8 cellular contexts compared by ENCODE assay signal in the genomic region with DNA sequence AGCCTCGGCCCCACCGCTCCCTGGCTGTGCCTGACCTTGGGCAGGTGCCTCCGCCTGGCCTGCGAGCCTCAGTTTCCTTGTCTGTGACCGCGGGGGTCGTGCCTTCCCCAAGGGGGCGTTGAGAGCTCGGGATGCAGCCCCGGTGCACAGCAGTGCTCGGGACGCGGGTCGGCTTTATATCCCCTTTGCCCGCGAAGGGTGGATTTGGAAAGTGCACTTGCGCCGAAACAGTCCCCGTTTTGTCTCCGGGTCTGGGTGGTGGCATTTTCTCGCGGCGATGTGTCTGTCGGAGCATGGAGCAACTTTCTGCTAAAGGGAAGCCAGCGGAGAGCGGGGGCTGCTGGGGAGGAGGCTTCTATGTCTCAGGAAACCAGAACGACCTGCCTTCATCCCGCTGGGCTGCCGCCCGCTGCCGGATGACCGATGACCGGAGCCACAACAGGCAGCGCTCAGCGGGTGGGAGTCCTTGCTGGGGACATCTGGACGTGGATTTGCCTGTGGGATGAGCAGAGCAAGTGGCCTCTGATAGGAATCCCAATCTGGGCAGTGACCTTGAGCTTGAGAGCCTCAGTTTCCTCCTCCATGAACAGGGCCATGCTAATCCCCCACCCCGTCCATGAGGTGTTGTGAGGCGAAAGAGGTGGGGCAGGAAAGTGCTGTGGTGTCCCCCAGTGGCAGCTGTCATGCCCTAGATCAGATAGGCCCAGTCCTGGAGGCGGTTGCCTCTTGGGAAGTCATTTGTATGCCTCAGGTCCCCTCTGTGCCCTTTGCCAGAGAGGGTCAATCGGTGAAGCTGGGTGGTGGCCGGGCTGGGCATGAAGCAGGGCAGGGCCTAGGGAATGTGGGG. TPM values are rescaled to one million over a fixed set of nuclear protein-coding genes. Genes with fewer than 3 reads are reported as not detected.
DNase-seq lines count a peak whose midpoint lies in the region; ATAC-seq and TF ChIP-seq lines count a peak whose summit lies in the region.

No MANE protein-coding gene starts in this region.

- H3K27me3 ChIP-seq in DND-41 (ENCODE audit: insufficient read depth, low read length, poor library complexity) (peaks cover 35% of the 10 kb centered on the region), trophoblast cell (ENCODE audit: insufficient read depth, low read length) (peaks cover 8% of the 10 kb centered on the region), uterus (no peaks in the 10 kb centered on the region)

- intact Hi-C loops in activated CD4-positive, alpha-beta T cell treated with anti-CD3 and anti-CD28 coated beads, Interleukin-2, amount 10 ng/mL, durations not matched to agents 24 days and 14 days (cut with micrococcal nuclease): loop anchor here (1.0 to 10.0 kb wide), 3 partner anchors 38 to 1774 kb away; a partner anchor contains a TSS
- intact Hi-C loops in uterus (cut with DNase I; ENCODE audit: low total_unique reads): no loop called here

- no peak overlapping the region for H3K23ac ChIP-seq in trophoblast cell (ENCODE audit: low read length)

- H3K27ac ChIP-seq in DND-41 (ENCODE audit: low read length): no peak overlapping the region
- no peak overlapping the region for H3K27ac ChIP-seq in trophoblast cell (ENCODE audit: low read depth, low read length)
- peak overlapping the region in 1 of 2 donors; percentile 51 for H3K27ac ChIP-seq in uterus

- peak overlapping the region; percentile 17 for H4K8ac ChIP-seq in trophoblast cell (ENCODE audit: low read depth, low read length)

- peak overlapping the region; percentile 95 for H3K4me3 Mint-ChIP-seq in activated CD4-positive, alpha-beta T cell treated with anti-CD3 and anti-CD28 coated beads, Interleukin-2, amount 10 ng/mL, durations not matched to agents 24 days and 14 days

- no peak overlapping the region for H4K91ac ChIP-seq in trophoblast cell (ENCODE audit: low read depth, low read length)

- peak overlapping the region; percentile 76 for H3K4me2 ChIP-seq in DND-41 (ENCODE audit: insufficient read depth, low read length)
- peak overlapping the region; percentile 94 for H3K4me2 ChIP-seq in trophoblast cell (ENCODE audit: low read length)

- H3K9me3 ChIP-seq in DND-41 (ENCODE audit: insufficient read depth, low read length, severe bottlenecking) (no peaks in the 10 kb centered on the region), trophoblast cell (ENCODE audit: insufficient read depth, low read depth, low read length) (peaks cover 4% of the 10 kb centered on the region), uterus (no peaks in the 10 kb centered on the region)

- H3K79me1 ChIP-seq in trophoblast cell (ENCODE audit: low read length): no peaks in the 10 kb centered on the region

- peaks cover 57% of the 10 kb centered on the region for H3K36me3 Mint-ChIP-seq in activated CD4-positive, alpha-beta T cell treated with anti-CD3 and anti-CD28 coated beads, Interleukin-2, amount 10 ng/mL, durations not matched to agents 24 days and 14 days (ENCODE audit: low read depth)

- TF ChIP-seq POLR2A in uterus (IDR thresholded peaks at IDR 0.05): no peak

- ATAC-seq in DND-41 (ENCODE audit: insufficient read depth, low read depth): peak; percentile 49
- no peak for ATAC-seq in HG03135 (IDR thresholded peaks at IDR 0.05; ENCODE audit: unreplicated experiment)

- H3K79me2 ChIP-seq in DND-41 (ENCODE audit: insufficient read depth, low read length): no peaks in the 10 kb centered on the region
- H3K79me2 ChIP-seq in trophoblast cell (ENCODE audit: control insufficient read depth, insufficient read depth, low read length, poor library complexity): no peaks in the 10 kb centered on the region

- H3K9me3 Mint-ChIP-seq in activated CD4-positive, alpha-beta T cell treated with anti-CD3 and anti-CD28 coated beads, Interleukin-2, amount 10 ng/mL, durations not matched to agents 24 days and 14 days: no peaks in the 10 kb centered on the region

- peak overlapping the region; percentile 56 for H3K9ac ChIP-seq in DND-41 (ENCODE audit: low read depth, low read length)
- H3K9ac ChIP-seq in trophoblast cell (ENCODE audit: low read length): peak overlapping the region; percentile 25

- no peak overlapping the region for H2AK5ac ChIP-seq in trophoblast cell (ENCODE audit: low read length)

- WGBS in trophoblast cell (ENCODE audit: extremely low coverage, insufficient coverage, insufficient read length): no CpG with 5 or more reads among the region's 41 CpGs

- H3K4ac ChIP-seq in trophoblast cell (ENCODE audit: low read depth, low read length): no peak overlapping the region

- no peaks in the 10 kb centered on the region for H3K27me3 Mint-ChIP-seq in activated CD4-positive, alpha-beta T cell treated with anti-CD3 and anti-CD28 coated beads, Interleukin-2, amount 10 ng/mL, durations not matched to agents 24 days and 14 days

- H3K36me3 ChIP-seq in DND-41 (ENCODE audit: insufficient read depth, low read length) (no peaks in the 10 kb centered on the region), trophoblast cell (ENCODE audit: control insufficient read depth in 1 of 2, insufficient read depth in 2 of 2, low read length in 2 of 2) (no peaks in the 10 kb centered on the region), uterus (no peaks in the 10 kb centered on the region)

- H4K20me1 ChIP-seq in DND-41 (ENCODE audit: insufficient read depth, low read length): peaks cover 23% of the 10 kb centered on the region

- H3K27ac Mint-ChIP-seq in activated CD4-positive, alpha-beta T cell treated with anti-CD3 and anti-CD28 coated beads, Interleukin-2, amount 10 ng/mL, durations not matched to agents 24 days and 14 days: peak overlapping the region; percentile 89

- no peak overlapping the region for H2BK120ac ChIP-seq in trophoblast cell (ENCODE audit: insufficient read depth, low read length, poor library complexity)

- peak overlapping the region; percentile 11 for H3K14ac ChIP-seq in trophoblast cell (ENCODE audit: low read length)

- H2BK5ac ChIP-seq in trophoblast cell (ENCODE audit: low read depth, low read length, poor library complexity): no peak overlapping the region

- H3K4me1 ChIP-seq in DND-41 (ENCODE audit: insufficient read depth, low read length) (peaks cover 27% of the 10 kb centered on the region), trophoblast cell (ENCODE audit: control insufficient read depth in 1 of 2, insufficient read depth in 2 of 2, low read length in 2 of 2) (peaks cover 10 to 14% of the 10 kb centered on the region in 2 experiments), uterus (no peaks in the 10 kb centered on the region)

- H3K4me1 Mint-ChIP-seq in activated CD4-positive, alpha-beta T cell treated with anti-CD3 and anti-CD28 coated beads, Interleukin-2, amount 10 ng/mL, durations not matched to agents 24 days and 14 days: peaks cover 77% of the 10 kb centered on the region

- H2BK12ac ChIP-seq in trophoblast cell (ENCODE audit: low read length): no peak overlapping the region

- H4K12ac ChIP-seq in trophoblast cell (ENCODE audit: low read depth, low read length): no peak overlapping the region

- DNase-seq in DND-41 (peak; percentile 39), foreskin melanocyte (peak; percentile 11), trophoblast cell (no peak), NCI-H1694 (lab: John Stamatoyannopoulos, UW) (no peak), EL (no peak), uterus (no peak)
- DNase-seq in activated CD4-positive, alpha-beta T cell treated with anti-CD3 and anti-CD28 coated beads, Interleukin-2, amount 10 ng/mL, durations not matched to agents 24 days and 14 days: peak; percentile 80

- H3K4me3 ChIP-seq in DND-41 (ENCODE audit: low read depth in 1 of 2, low read length in 2 of 2) (peak overlapping the region; percentile 18 to 62; a peak in 3 of 4 replicates), trophoblast cell (ENCODE audit: low read depth, low read length) (peak overlapping the region; percentile 72), uterus (peak overlapping the region in 1 of 2 donors; percentile 21)

- H3K18ac ChIP-seq in trophoblast cell (ENCODE audit: low read length): no peak overlapping the region

- TF ChIP-seq CTCF in DND-41 (IDR thresholded peaks at IDR 0.05; ENCODE audit: borderline replicate concordance, extremely low read depth, low read length, poor library complexity, severe bottlenecking) (no peak), uterus (IDR thresholded peaks at IDR 0.05) (no peak)

- H2AFZ ChIP-seq in DND-41 (ENCODE audit: low read depth, low read length): peak overlapping the region; percentile 66; the same call in 1 of the 2 replicates
- peak overlapping the region; percentile 67 for H2AFZ ChIP-seq in trophoblast cell (ENCODE audit: insufficient read depth, low read length, poor library complexity)

RNA-seq across cellular contexts. Expression of a gene that starts 0.7 kb away (rescaled TPM):
- 67.3 and 70.4 TPM in 2 replicates for total RNA-seq in activated CD4-positive, alpha-beta T cell treated with anti-CD3 and anti-CD28 coated beads, Interleukin-2, amount 10 ng/mL, durations not matched to agents 24 days and 14 days
- polyA plus RNA-seq in trophoblast cell (2013): 1.0 and 1.4 TPM in 2 replicates
- 1 to 10 TPM in 2 of 4 donors, under 1 TPM in 1, not detected in 1; 0.51 to 4.4 (median 4.1) TPM for total RNA-seq in uterus

Comparison
In these comparisons a context has a peak if more than half of its experiments do, and no peak if none do; other contexts are left out.
1. DNase-seq: peak in DND-41 (single experiment), activated CD4-positive, alpha-beta T cell treated with anti-CD3 and anti-CD28 coated beads, Interleukin-2, amount 10 ng/mL, durations not matched to agents 24 days and 14 days (single experiment) and foreskin melanocyte (single experiment); none in trophoblast cell (0 of 2), NCI-H1694 (single experiment), EL (single experiment) and uterus (0 of 2).
2. RNA of a gene that starts 0.7 kb away (total RNA-seq): 67.3 to 70.4 TPM in activated CD4-positive, alpha-beta T cell treated with anti-CD3 and anti-CD28 coated beads, Interleukin-2, amount 10 ng/mL, durations not matched to agents 24 days and 14 days; 0.51 to 4.4 TPM in uterus; every median in the first group is over 10 times any median in the second.